ENCODE assay signal across 8 cellular contexts in the genomic region with DNA sequence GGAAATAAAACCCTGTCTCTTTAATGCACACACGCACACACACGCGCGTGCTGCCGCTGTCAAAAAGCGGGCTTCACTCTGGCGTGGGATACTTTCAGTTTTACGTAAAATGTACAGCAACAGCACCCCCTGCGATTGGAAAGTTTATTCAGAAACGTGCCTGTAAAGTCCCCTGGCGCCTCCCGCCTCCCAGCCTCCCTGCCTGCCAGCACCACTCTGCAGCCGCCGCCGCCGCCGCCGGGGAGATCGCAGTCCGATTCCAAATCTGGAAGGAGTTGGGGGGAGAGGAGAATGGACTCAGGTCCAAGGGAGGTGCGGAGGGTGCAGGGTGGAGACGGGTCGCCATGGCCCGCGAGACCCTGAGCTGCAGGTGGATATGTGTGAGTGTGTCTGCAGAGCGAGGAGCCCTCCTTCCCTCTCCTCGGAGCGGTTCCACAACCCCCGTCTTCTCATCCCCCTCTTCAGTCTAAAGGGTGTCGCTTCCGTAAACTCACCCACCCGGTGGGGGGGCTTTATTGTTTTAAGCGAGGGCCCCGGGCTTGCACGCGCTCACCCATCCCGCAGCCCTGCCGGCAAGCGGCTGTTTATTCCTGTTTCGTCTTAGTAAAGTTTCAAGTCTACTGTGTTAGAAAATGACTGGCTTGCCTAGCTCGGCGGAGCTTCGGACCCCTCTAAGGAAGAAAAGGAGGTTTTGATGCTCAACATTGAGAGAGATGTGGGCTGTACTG. TPM values are rescaled to one million over a fixed set of nuclear protein-coding genes. Genes with fewer than 3 reads are reported as not detected.
DNase-seq lines count a peak whose midpoint lies in the region; ATAC-seq and TF ChIP-seq lines count a peak whose summit lies in the region.

No MANE protein-coding gene starts in this region.

- no peaks in the 10 kb centered on the region for H3K9me3 ChIP-seq in PC-9 (ENCODE audit: insufficient read depth, low read depth)

- H3F3A ChIP-seq in PC-9 (ENCODE audit: insufficient read depth, low read depth) = no peaks in the 10 kb centered on the region

- peak overlapping the region; percentile 92 for H3K4me2 ChIP-seq in PC-9

- no peak; the same call in 1 of the 2 replicates for TF ChIP-seq CTCF in PC-9 (conservative IDR thresholded peaks at IDR 0.05)
- peak; percentile 15 for TF ChIP-seq CTCF in glutamatergic neuron (IDR thresholded peaks at IDR 0.05; ENCODE audit: partially characterized antibody, unreplicated experiment)

- H3K4me3 ChIP-seq in PC-9 = peak overlapping the region; percentile 63

- no peak overlapping the region for H3K27ac ChIP-seq in PC-9

- no peaks in the 10 kb centered on the region for H3K36me3 ChIP-seq in PC-9 (ENCODE audit: low read depth)

- intact Hi-C loops in PC-9 (cut with micrococcal nuclease; ENCODE audit: unreplicated experiment) = no loop called here
- intact Hi-C loops in posterior vena cava (cut with DNase I) = no loop called here

- DNase-seq in DMS79 (lab: John Stamatoyannopoulos, UW) (peak; percentile 54), PC-9 (peak in 1 of 2 experiments; percentile 30), glutamatergic neuron (peak; percentile 70), posterior vena cava (ENCODE audit: low spot score) (peak; percentile 85), cortex of kidney (lab: John Stamatoyannopoulos, UW) (no peak)
- peak; percentile 7 to 31 (median 8) for DNase-seq in activated naive CD4-positive, alpha-beta T cell (lab: John Stamatoyannopoulos, UW)

- H2AFZ ChIP-seq in PC-9 = peak overlapping the region; percentile 63

- peaks cover 4% of the 10 kb centered on the region for H3K9me3 Mint-ChIP-seq in glutamatergic neuron (ENCODE audit: unreplicated experiment)

- BruUV-seq in PC-9 (replicated peaks; lab: Mats Ljungman, UMichigan) = no TSS peak

- H3K27me3 Mint-ChIP-seq in glutamatergic neuron (ENCODE audit: unreplicated experiment) = peaks cover 10% of the 10 kb centered on the region

- no peaks in the 10 kb centered on the region for H3K79me2 ChIP-seq in PC-9 (ENCODE audit: low read depth)

- H3K9me2 ChIP-seq in PC-9 (ENCODE audit: insufficient read depth) = no peaks in the 10 kb centered on the region

- no peaks in the 10 kb centered on the region for H4K20me1 ChIP-seq in PC-9 (ENCODE audit: insufficient read depth)

- H3K4me1 ChIP-seq in PC-9 (replicated peaks; ENCODE audit: insufficient read depth) = 0 out of 2 replicates have a peak, but pooled peaks cover 12% of the 10 kb centered on the region

- H3K4me1 Mint-ChIP-seq in glutamatergic neuron (ENCODE audit: low read depth, unreplicated experiment) = peaks cover 8% of the 10 kb centered on the region

- no peak overlapping the region for H3K27ac Mint-ChIP-seq in glutamatergic neuron (ENCODE audit: unreplicated experiment)

- CTCF ChIA-PET in PC-9 (lab: Charles Lee) = no interaction called here

- ATAC-seq in GM19463 (IDR thresholded peaks at IDR 0.05; ENCODE audit: unreplicated experiment) = peak; percentile 39
- ATAC-seq in HG03571 (IDR thresholded peaks at IDR 0.05; ENCODE audit: unreplicated experiment) = peak; percentile 31

- POLR2A ChIA-PET in PC-9 (lab: Charles Lee; ENCODE audit: unreplicated experiment) = no interaction called here

- peak overlapping the region; percentile 67 for H3K4me3 Mint-ChIP-seq in glutamatergic neuron (ENCODE audit: unreplicated experiment)

- peaks cover 65% of the 10 kb centered on the region for H3K27me3 ChIP-seq in PC-9 (ENCODE audit: insufficient read depth, low read depth)

- H3K36me3 Mint-ChIP-seq in glutamatergic neuron (ENCODE audit: unreplicated experiment) = peaks cover 4% of the 10 kb centered on the region

RNA-seq across cellular contexts. Expression of gene BCL11A, which starts 1.8 kb away (rescaled TPM):
- total RNA-seq in PC-9 (2021) (not detected in 2 replicates), glutamatergic neuron (ENCODE audit: unreplicated experiment) (29.1 TPM), posterior vena cava (1 to 10 TPM in 1 of 2 donors, under 1 TPM in 1; 0.71 to 2.0 TPM)

Comparison
In these comparisons a context has a peak if more than half of its experiments do, and no peak if none do; other contexts are left out.
1. RNA of gene BCL11A, which starts 1.8 kb away (total RNA-seq): 29.1 TPM in glutamatergic neuron (single experiment); 0.71 to 2.0 TPM in posterior vena cava and not detected in PC-9; every median in the first group is over 10 times any median in the second.